25 cellular contexts compared by ENCODE assay signal in the genomic region with DNA sequence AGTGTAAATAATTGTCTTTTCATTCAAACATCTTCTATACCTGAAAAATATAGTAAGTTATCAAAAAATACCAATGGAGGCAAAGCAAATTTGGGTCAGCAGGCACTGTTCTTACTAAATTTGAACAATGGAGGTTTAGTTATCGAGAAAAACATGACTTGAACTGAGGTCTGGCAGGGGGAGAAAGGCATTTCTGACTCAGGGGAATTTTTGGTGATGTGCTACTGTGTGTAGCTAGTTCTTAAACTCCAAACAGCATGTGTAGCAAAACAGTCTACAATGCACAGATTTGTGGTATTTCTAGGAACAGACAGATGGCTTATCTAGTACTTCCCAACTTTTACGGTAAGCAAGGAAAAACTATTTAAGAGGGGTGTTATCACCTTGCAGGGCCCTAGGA.
A peak's percentile ranks its signal among the peaks of the same experiment; 100 is the strongest.
DNase-seq lines count a peak whose midpoint lies in the region; ATAC-seq, FAIRE-seq and TF ChIP-seq lines count a peak whose summit lies in the region.
"Had no signal": no experiment of that assay in that cellular context is flagged by ENCODE, and none has a peak within 500 bp of the region (broad histone marks: within the 10 kb centered on the region; RNA-seq: fewer than 3 reads in every experiment).

No MANE protein-coding gene starts in this region.

- no TSS peak for BruUV-seq in K562 (replicated peaks; lab: Mats Ljungman, UMichigan)

- H3K9ac ChIP-seq in K562 (ENCODE audit: insufficient read depth in 1 of 2, low read depth in 2 of 2, low read length in 2 of 2), result no peak overlapping the region
- H3K9ac ChIP-seq: BLaER1 had no signal

- no peak for TF ChIP-seq RAD21 in K562 (CRISPR knock-in tag; conservative IDR thresholded peaks at IDR 0.05 in 1 of 2, IDR thresholded peaks at IDR 0.05 in 1 of 2)

- no peaks in the 10 kb centered on the region for H3K27me3 ChIP-seq in K562 (ENCODE audit: control insufficient read depth in 2 of 2, insufficient read depth in 2 of 2, low read length in 2 of 2)
- H3K27me3 ChIP-seq in CD8-positive, alpha-beta T cell (ENCODE audit: insufficient read depth, low read length), result no peaks in the 10 kb centered on the region
- H3K27me3 ChIP-seq: BLaER1 had no signal

- no peak for FAIRE-seq in K562 (lab: Jason Lieb, UNC)
- FAIRE-seq: A204.1, D721Med, GM12892, GM19239 had no signal

- H3K9me3 Mint-ChIP-seq in stimulated activated effector memory CD8-positive, alpha-beta T cell treated with anti-CD3 and anti-CD28 coated beads, Interleukin-12 subunit alpha, Interleukin-12 subunit beta, amount 100 ng/mL, for 72 hours, result no peaks in the 10 kb centered on the region
- no peaks in the 10 kb centered on the region for H3K9me3 Mint-ChIP-seq in CD8-positive, alpha-beta T cell
- H3K9me3 Mint-ChIP-seq: CD4-positive, CD25-positive, alpha-beta regulatory T cell; CD8-positive, alpha-beta memory T cell had no signal

- peak; percentile 25 to 48 for ATAC-seq in activated CD4-positive, CD25-positive, alpha-beta regulatory T cell treated with anti-CD3 and anti-CD28 coated beads, Interleukin-2, amount 50 U/mL, for 24 hours
- no peak for ATAC-seq in K562
- peak; percentile 92 for ATAC-seq in stimulated activated effector memory CD8-positive, alpha-beta T cell treated with anti-CD3 and anti-CD28 coated beads, Interleukin-12 subunit alpha, Interleukin-12 subunit beta, amount 100 ng/mL, for 72 hours
- no peak for ATAC-seq in GM19328 (IDR thresholded peaks at IDR 0.05; ENCODE audit: unreplicated experiment)
- ATAC-seq in CD8-positive, alpha-beta T cell, result no peak
- no peak for ATAC-seq in HG02678 (IDR thresholded peaks at IDR 0.05; ENCODE audit: unreplicated experiment)

- H3K27ac ChIP-seq in K562 (ENCODE audit: extremely low read depth, low read depth, low read length), result no peak overlapping the region
- no peak overlapping the region for H3K27ac ChIP-seq in CD8-positive, alpha-beta T cell (ENCODE audit: low read depth, low read length)
- H3K27ac ChIP-seq: 22Rv1, BLaER1, C4-2B had no signal

- in situ Hi-C loops in K562 (cut with MboI), result no loop called here

- CTCF ChIA-PET in K562 (lab: Yijun Ruan, JAX; ENCODE audit: low intra/inter-chr PET ratio), result no interaction called here
- CTCF ChIA-PET in CD8-positive, alpha-beta T cell (lab: Charles Lee), result no interaction called here

- H3K4me3 ChIP-seq in K562, result no peak overlapping the region
- no peak overlapping the region for H3K4me3 ChIP-seq in CD8-positive, alpha-beta T cell (ENCODE audit: low read depth, low read length)
- H3K4me3 ChIP-seq: BLaER1 had no signal

- H2AFZ ChIP-seq in K562 (ENCODE audit: low read depth, low read length), result no peak overlapping the region

- WGBS in K562 (ENCODE audit: insufficient coverage, low coverage, missing lambda C conversion rate), result 2% methylated on average over 2 of the region's 2 CpGs

- TF ChIP-seq EP300 in K562 (IDR thresholded peaks at IDR 0.05; ENCODE audit: low read length), result no peak

- no peaks in the 10 kb centered on the region for H3K36me3 ChIP-seq in K562 (ENCODE audit: control insufficient read depth, insufficient read depth, low read length)
- no peaks in the 10 kb centered on the region for H3K36me3 ChIP-seq in CD8-positive, alpha-beta T cell (ENCODE audit: insufficient read depth, low read length)
- H3K36me3 ChIP-seq: BLaER1 had no signal

- no peaks in the 10 kb centered on the region for H3K9me1 ChIP-seq in K562 (ENCODE audit: control insufficient read depth, insufficient read depth, low read length)

- H3K9me3 ChIP-seq in K562 (replicated peaks; ENCODE audit: control insufficient read depth, insufficient read depth, low read depth, low read length), result no peaks in the 10 kb centered on the region
- H3K9me3 ChIP-seq in CD8-positive, alpha-beta T cell (ENCODE audit: low read length), result no peaks in the 10 kb centered on the region
- H3K9me3 ChIP-seq: BLaER1 had no signal

- TF ChIP-seq POLR2A in K562 (conservative IDR thresholded peaks at IDR 0.05), result no peak

- peaks cover 12% of the 10 kb centered on the region for H3K4me1 Mint-ChIP-seq in stimulated activated effector memory CD8-positive, alpha-beta T cell treated with anti-CD3 and anti-CD28 coated beads, Interleukin-12 subunit alpha, Interleukin-12 subunit beta, amount 100 ng/mL, for 72 hours
- no peaks in the 10 kb centered on the region for H3K4me1 Mint-ChIP-seq in CD8-positive, alpha-beta T cell (ENCODE audit: low read depth)
- H3K4me1 Mint-ChIP-seq: B cell; CD8-positive, alpha-beta memory T cell had no signal

- TF ChIP-seq CTCF in K562 (IDR thresholded peaks at IDR 0.05 in 2 of 3, conservative IDR thresholded peaks at IDR 0.05 in 1 of 3; ENCODE audit: insufficient read depth in 2 of 3, low read depth in 1 of 3, low read length in 3 of 3), result no peak
- TF ChIP-seq CTCF in CD8-positive, alpha-beta T cell (IDR thresholded peaks at IDR 0.05), result no peak

- H3K36me3 Mint-ChIP-seq in stimulated activated effector memory CD8-positive, alpha-beta T cell treated with anti-CD3 and anti-CD28 coated beads, Interleukin-12 subunit alpha, Interleukin-12 subunit beta, amount 100 ng/mL, for 72 hours, result no peaks in the 10 kb centered on the region
- H3K36me3 Mint-ChIP-seq in CD8-positive, alpha-beta T cell, result no peaks in the 10 kb centered on the region
- H3K36me3 Mint-ChIP-seq: CD4-positive, CD25-positive, alpha-beta regulatory T cell; CD8-positive, alpha-beta memory T cell had no signal

- no peak for DNase-seq in activated CD4-positive, CD25-positive, alpha-beta regulatory T cell treated with anti-CD3 and anti-CD28 coated beads, Interleukin-2, amount 50 U/mL, for 72 hours
- DNase-seq in NCI-H69 (lab: John Stamatoyannopoulos, UW), result peak; percentile 69
- DNase-seq in K562 (ENCODE audit: extremely low read depth in 1 of 4, low spot score in 3 of 4), result no peak
- no peak for DNase-seq in stimulated activated effector memory CD8-positive, alpha-beta T cell treated with anti-CD3 and anti-CD28 coated beads, Interleukin-12 subunit alpha, Interleukin-12 subunit beta, amount 100 ng/mL, for 72 hours (ENCODE audit: low spot score in 2 of 2)
- no peak for DNase-seq in CD8-positive, alpha-beta T cell
- DNase-seq: CD4-positive, CD25-positive, alpha-beta regulatory T cell; CD8-positive, alpha-beta memory T cell; DMS 273 treated with DMSO at 0.1 percent for 48 hours; DMS79; EL; GF-D8; GOT3; H7; HCEC 1CT had no signal

- H3K4me1 ChIP-seq in K562 (replicated peaks in 1 of 2; ENCODE audit: control insufficient read depth in 2 of 2, insufficient read depth in 2 of 2, low read length in 2 of 2), result no peaks in the 10 kb centered on the region
- H3K4me1 ChIP-seq in CD8-positive, alpha-beta T cell (ENCODE audit: insufficient read depth, low read length), result no peaks in the 10 kb centered on the region
- H3K4me1 ChIP-seq: BLaER1 had no signal

- no peaks in the 10 kb centered on the region for H3K79me2 ChIP-seq in K562 (ENCODE audit: control insufficient read depth, insufficient read depth, low read length)

- no peak overlapping the region for H3K4me3 Mint-ChIP-seq in stimulated activated effector memory CD8-positive, alpha-beta T cell treated with anti-CD3 and anti-CD28 coated beads, Interleukin-12 subunit alpha, Interleukin-12 subunit beta, amount 100 ng/mL, for 72 hours
- H3K4me3 Mint-ChIP-seq in CD8-positive, alpha-beta T cell, result no peak overlapping the region
- H3K4me3 Mint-ChIP-seq: B cell; CD4-positive, CD25-positive, alpha-beta regulatory T cell; CD8-positive, alpha-beta memory T cell had no signal

- intact Hi-C loops in K562 (cut with micrococcal nuclease), result no loop called here
- intact Hi-C loops in CD8-positive, alpha-beta T cell (cut with DNase I, micrococcal nuclease), result no loop called here

- POLR2A ChIA-PET in K562 (lab: Yijun Ruan, JAX), result no interaction called here
- POLR2A ChIA-PET in CD8-positive, alpha-beta T cell (lab: Charles Lee), result no interaction called here

- no peaks in the 10 kb centered on the region for H3K27me3 Mint-ChIP-seq in CD8-positive, alpha-beta T cell (ENCODE audit: low read depth)
- H3K27me3 Mint-ChIP-seq: B cell; CD4-positive, CD25-positive, alpha-beta regulatory T cell; CD8-positive, alpha-beta memory T cell had no signal

- no peaks in the 10 kb centered on the region for H4K20me1 ChIP-seq in K562 (replicated peaks; ENCODE audit: control insufficient read depth, insufficient read depth, low read length)
- H4K20me1 ChIP-seq: BLaER1 had no signal

- H3K27ac Mint-ChIP-seq in stimulated activated effector memory CD8-positive, alpha-beta T cell treated with anti-CD3 and anti-CD28 coated beads, Interleukin-12 subunit alpha, Interleukin-12 subunit beta, amount 100 ng/mL, for 72 hours, result no peak overlapping the region
- H3K27ac Mint-ChIP-seq in CD8-positive, alpha-beta T cell, result no peak overlapping the region
- H3K27ac Mint-ChIP-seq: B cell; CD4-positive, CD25-positive, alpha-beta regulatory T cell had no signal

- no peak overlapping the region for H3K4me2 ChIP-seq in K562 (ENCODE audit: insufficient read depth, low read length)
- H3K4me2 ChIP-seq: BLaER1 had no signal

TF ChIP-seq in K562, 482 proteins besides CTCF, POLR2A, EP300 and RAD21:
- TF ChIP-seq DPF2 (IDR thresholded peaks at IDR 0.05) (no peak), SMAD3 (CRISPR knock-in tag; conservative IDR thresholded peaks at IDR 0.05) (no peak), STAT5A (IDR thresholded peaks at IDR 0.05; ENCODE audit: borderline replicate concordance, low read length) (0 out of 2 replicates have a peak, but pooled peaks have one; percentile 20), SLC30A9 (CRISPR knock-in tag; IDR thresholded peaks at IDR 0.05) (no peak), SUPT5H (IDR thresholded peaks at IDR 0.05) (no peak), TSC22D4 (tag; IDR thresholded peaks at IDR 0.05) (no peak)
- TF ChIP-seq, protein P1, sequence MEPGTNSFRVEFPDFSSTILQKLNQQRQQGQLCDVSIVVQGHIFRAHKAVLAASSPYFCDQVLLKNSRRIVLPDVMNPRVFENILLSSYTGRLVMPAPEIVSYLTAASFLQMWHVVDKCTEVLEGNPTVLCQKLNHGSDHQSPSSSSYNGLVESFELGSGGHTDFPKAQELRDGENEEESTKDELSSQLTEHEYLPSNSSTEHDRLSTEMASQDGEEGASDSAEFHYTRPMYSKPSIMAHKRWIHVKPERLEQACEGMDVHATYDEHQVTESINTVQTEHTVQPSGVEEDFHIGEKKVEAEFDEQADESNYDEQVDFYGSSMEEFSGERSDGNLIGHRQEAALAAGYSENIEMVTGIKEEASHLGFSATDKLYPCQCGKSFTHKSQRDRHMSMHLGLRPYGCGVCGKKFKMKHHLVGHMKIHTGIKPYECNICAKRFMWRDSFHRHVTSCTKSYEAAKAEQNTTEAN (CRISPR knock-in tag; IDR thresholded peaks at IDR 0.05), result no peak
TF ChIP-seq in K562: peak in this region for 1.

Comparison
In these comparisons a context has a peak if more than half of its experiments do, and no peak if none do; other contexts are left out.
1. ATAC-seq: peak in activated CD4-positive, CD25-positive, alpha-beta regulatory T cell treated with anti-CD3 and anti-CD28 coated beads, Interleukin-2, amount 50 U/mL, for 24 hours (2 of 2) and stimulated activated effector memory CD8-positive, alpha-beta T cell treated with anti-CD3 and anti-CD28 coated beads, Interleukin-12 subunit alpha, Interleukin-12 subunit beta, amount 100 ng/mL, for 72 hours (single experiment); none in K562 (single experiment), GM19328 (single experiment), CD8-positive, alpha-beta T cell (single experiment) and HG02678 (single experiment).